Comparison of ENCODE assay signal across 10 cellular contexts in the genomic region with DNA sequence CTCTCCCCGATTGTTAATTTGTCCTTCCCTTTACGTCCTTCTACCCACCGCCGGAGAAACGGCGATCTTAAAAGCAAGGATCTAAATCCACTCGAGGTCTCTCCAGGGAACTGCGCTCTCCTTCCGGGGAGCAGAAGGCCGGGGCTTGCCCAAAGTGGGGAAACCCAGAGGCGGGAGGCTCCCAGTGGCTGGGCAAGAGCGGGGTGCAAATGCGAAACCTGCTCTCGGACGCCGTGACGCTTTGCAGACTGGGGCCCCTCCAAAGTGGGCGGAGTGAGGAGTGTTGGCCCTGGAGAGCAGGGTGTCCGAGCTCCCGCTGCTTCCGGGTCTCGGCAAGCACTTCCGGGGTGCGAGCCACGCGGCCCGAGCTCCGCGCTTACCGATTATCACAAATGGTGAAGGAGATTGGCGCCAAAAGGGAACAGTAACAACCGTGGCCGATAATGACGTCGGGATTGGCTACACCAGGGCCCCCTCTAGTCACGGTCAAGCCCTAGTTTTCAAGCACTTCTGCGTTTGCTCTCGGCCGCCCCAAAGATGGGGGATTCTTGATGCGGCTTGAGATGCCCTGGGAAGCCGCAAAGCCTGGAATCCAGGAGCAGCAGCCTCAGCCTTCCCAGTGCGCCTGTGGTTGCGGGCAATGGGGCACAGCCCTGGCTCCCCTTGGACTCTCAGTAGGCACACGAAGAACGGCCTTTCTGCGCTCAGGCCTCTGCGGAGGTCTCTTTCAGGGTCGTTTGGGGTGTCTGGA. TPM values are rescaled to one million over a fixed set of nuclear protein-coding genes. Genes with fewer than 3 reads are reported as not detected.
DNase-seq lines count a peak whose midpoint lies in the region; ATAC-seq and TF ChIP-seq lines count a peak whose summit lies in the region.
"Had no signal": no experiment of that assay in that cellular context is flagged by ENCODE, and none has a peak within 500 bp of the region (broad histone marks: within the 10 kb centered on the region; RNA-seq: fewer than 3 reads in every experiment).

No MANE protein-coding gene starts in this region.

- peaks cover 73% of the 10 kb centered on the region for H3K27me3 Mint-ChIP-seq in stimulated activated naive CD8-positive, alpha-beta T cell treated with anti-CD3 and anti-CD28 coated beads, Interleukin-15, Interleukin-2, amounts not matched to agents 100 ng/mL and 50 ng/mL, for 24 hours
- H3K27me3 Mint-ChIP-seq in chondrocyte (ENCODE audit: low read depth): peaks cover 45% of the 10 kb centered on the region

- H3K27me3 ChIP-seq in muscle layer of duodenum (ENCODE audit: low read depth, low read length): peaks cover 30% of the 10 kb centered on the region
- H3K27me3 ChIP-seq in vagina: no peaks in the 10 kb centered on the region
- H3K27me3 ChIP-seq: body of pancreas had no signal

- no peak for DNase-seq in stimulated activated naive CD8-positive, alpha-beta T cell treated with anti-CD3 and anti-CD28 coated beads, Interleukin-15, Interleukin-2, amounts not matched to agents 100 U/mL and 50 U/mL, for 24 hours
- no peak for DNase-seq in chondrocyte (ENCODE audit: low spot score)
- peak in 1 of 2 donors; percentile 69 for DNase-seq in vagina (ENCODE audit: extremely low spot score in 2 of 2)
- DNase-seq in OCI-LY7 (ENCODE audit: low spot score): no peak
- no peak for DNase-seq in NCI-H226
- DNase-seq: body of pancreas, NCI-H187 had no signal

- H4K20me1 ChIP-seq in OCI-LY7 (ENCODE audit: insufficient read depth, low read length): no peaks in the 10 kb centered on the region

- no peak for TF ChIP-seq POLR2A in vagina (IDR thresholded peaks at IDR 0.05)

- POLR2A ChIA-PET in OCI-LY7 (lab: Charles Lee): interaction anchor here (0.9 kb wide), 1 partner anchor 35 kb away, joined by 3 read pairs; no protein-coding TSS in a partner anchor

- H3K4me1 ChIP-seq in muscle layer of duodenum (ENCODE audit: control insufficient read depth in 1 of 2, insufficient read depth in 2 of 2, low read length in 2 of 2): peaks cover 0 to 17% of the 10 kb centered on the region in 2 donors
- peaks cover under 1% of the 10 kb centered on the region for H3K4me1 ChIP-seq in vagina
- H3K4me1 ChIP-seq in OCI-LY7 (ENCODE audit: insufficient read depth, low read length, poor library complexity, severe bottlenecking): peaks cover 5% of the 10 kb centered on the region

- TF ChIP-seq CTCF in chondrocyte (IDR thresholded peaks at IDR 0.05) (no peak), vagina (IDR thresholded peaks at IDR 0.05) (no peak), OCI-LY7 (conservative IDR thresholded peaks at IDR 0.05; ENCODE audit: low read length) (no peak)

- peaks cover 4% of the 10 kb centered on the region for H3K36me3 Mint-ChIP-seq in stimulated activated naive CD8-positive, alpha-beta T cell treated with anti-CD3 and anti-CD28 coated beads, Interleukin-15, Interleukin-2, amounts not matched to agents 100 ng/mL and 50 ng/mL, for 24 hours (ENCODE audit: low read depth)
- no peaks in the 10 kb centered on the region for H3K36me3 Mint-ChIP-seq in chondrocyte (ENCODE audit: low read depth)

- CTCF ChIA-PET in OCI-LY7 (lab: Charles Lee; ENCODE audit: unreplicated experiment): no interaction called here

- no peak overlapping the region for H2AFZ ChIP-seq in OCI-LY7 (ENCODE audit: low read length)

- H3K79me2 ChIP-seq in OCI-LY7 (ENCODE audit: insufficient read depth, low read depth, low read length): no peaks in the 10 kb centered on the region

- H3K4me2 ChIP-seq in OCI-LY7 (ENCODE audit: low read length): no peak overlapping the region

- no peak overlapping the region for H3K27ac Mint-ChIP-seq in stimulated activated naive CD8-positive, alpha-beta T cell treated with anti-CD3 and anti-CD28 coated beads, Interleukin-15, Interleukin-2, amounts not matched to agents 100 ng/mL and 50 ng/mL, for 24 hours
- no peak overlapping the region for H3K27ac Mint-ChIP-seq in chondrocyte (ENCODE audit: unreplicated experiment)

- peaks cover 4% of the 10 kb centered on the region for H3K9me3 Mint-ChIP-seq in stimulated activated naive CD8-positive, alpha-beta T cell treated with anti-CD3 and anti-CD28 coated beads, Interleukin-15, Interleukin-2, amounts not matched to agents 100 ng/mL and 50 ng/mL, for 24 hours
- H3K9me3 Mint-ChIP-seq in chondrocyte (ENCODE audit: low read depth): no peaks in the 10 kb centered on the region

- H3K9me3 ChIP-seq in muscle layer of duodenum (ENCODE audit: control insufficient read depth in 1 of 2, low read length in 2 of 2) (no peaks in the 10 kb centered on the region), vagina (no peaks in the 10 kb centered on the region), OCI-LY7 (ENCODE audit: low read length) (no peaks in the 10 kb centered on the region)
- H3K9me3 ChIP-seq: body of pancreas had no signal

- H3K4me3 ChIP-seq in muscle layer of duodenum (ENCODE audit: low read depth in 1 of 2, low read length in 2 of 2) (peak overlapping the region; percentile 27 to 52), vagina (peak overlapping the region; percentile 14 to 36), OCI-LY7 (ENCODE audit: low read depth, low read length, poor library complexity, severe bottlenecking) (no peak overlapping the region)
- H3K4me3 ChIP-seq: body of pancreas had no signal

- no peaks in the 10 kb centered on the region for H3K9me2 ChIP-seq in OCI-LY7 (ENCODE audit: insufficient read depth, low read length)

- H3K4me3 Mint-ChIP-seq in stimulated activated naive CD8-positive, alpha-beta T cell treated with anti-CD3 and anti-CD28 coated beads, Interleukin-15, Interleukin-2, amounts not matched to agents 100 ng/mL and 50 ng/mL, for 24 hours: peak overlapping the region; percentile 56
- peak overlapping the region; percentile 8 for H3K4me3 Mint-ChIP-seq in chondrocyte (ENCODE audit: unreplicated experiment)

- H3K27ac ChIP-seq in muscle layer of duodenum (ENCODE audit: low read length) (no peak overlapping the region), vagina (no peak overlapping the region), OCI-LY7 (ENCODE audit: low read depth, low read length, poor library complexity, severe bottlenecking) (no peak overlapping the region)
- H3K27ac ChIP-seq: body of pancreas had no signal

- intact Hi-C loops in vagina (cut with DNase I) (no loop called here), OCI-LY7 (cut with micrococcal nuclease; ENCODE audit: unreplicated experiment) (loop anchor here (10.0 kb wide), 1 partner anchor 624 kb away; no protein-coding TSS in a partner anchor)

- H3K36me3 ChIP-seq in muscle layer of duodenum (ENCODE audit: control insufficient read depth in 1 of 2, insufficient read depth in 2 of 2, low read length in 2 of 2): no peaks in the 10 kb centered on the region
- H3K36me3 ChIP-seq in vagina: no peaks in the 10 kb centered on the region
- H3K36me3 ChIP-seq in OCI-LY7 (ENCODE audit: insufficient read depth, low read length): no peaks in the 10 kb centered on the region

- ATAC-seq in stimulated activated naive CD8-positive, alpha-beta T cell treated with anti-CD3 and anti-CD28 coated beads, Interleukin-15, Interleukin-2, amounts not matched to agents 100 U/mL and 50 U/mL, for 24 hours: no peak
- no peak for ATAC-seq in GM19455 (IDR thresholded peaks at IDR 0.05; ENCODE audit: unreplicated experiment)
- ATAC-seq: body of pancreas had no signal

- peaks cover 19% of the 10 kb centered on the region for H3K4me1 Mint-ChIP-seq in stimulated activated naive CD8-positive, alpha-beta T cell treated with anti-CD3 and anti-CD28 coated beads, Interleukin-15, Interleukin-2, amounts not matched to agents 100 ng/mL and 50 ng/mL, for 24 hours (ENCODE audit: low read depth)
- no peaks in the 10 kb centered on the region for H3K4me1 Mint-ChIP-seq in chondrocyte (ENCODE audit: low read depth)

- no TSS peak for BruUV-seq in OCI-LY7 (replicated peaks; lab: Mats Ljungman, UMichigan)

RNA-seq across cellular contexts. Expression of a gene that starts 29.0 kb away (rescaled TPM):
- total RNA-seq in chondrocyte: not detected in 3 replicates
- total RNA-seq in vagina: 26.0 TPM
- total RNA-seq in OCI-LY7 (2014; rRNA removed; shearing (Covaris generic)): not detected in 2 replicates
- not detected in 2 replicates for total RNA-seq in OCI-LY7 (2022)

Comparison
In these comparisons a context has a peak if more than half of its experiments do, and no peak if none do; other contexts are left out.
1. RNA of a gene that starts 29.0 kb away (total RNA-seq): 26.0 TPM in vagina (single experiment); not detected in chondrocyte and not detected in OCI-LY7; every median in the first group is over 10 times any median in the second.